1 cellular context compared by ENCODE assay signal in the genomic region with DNA sequence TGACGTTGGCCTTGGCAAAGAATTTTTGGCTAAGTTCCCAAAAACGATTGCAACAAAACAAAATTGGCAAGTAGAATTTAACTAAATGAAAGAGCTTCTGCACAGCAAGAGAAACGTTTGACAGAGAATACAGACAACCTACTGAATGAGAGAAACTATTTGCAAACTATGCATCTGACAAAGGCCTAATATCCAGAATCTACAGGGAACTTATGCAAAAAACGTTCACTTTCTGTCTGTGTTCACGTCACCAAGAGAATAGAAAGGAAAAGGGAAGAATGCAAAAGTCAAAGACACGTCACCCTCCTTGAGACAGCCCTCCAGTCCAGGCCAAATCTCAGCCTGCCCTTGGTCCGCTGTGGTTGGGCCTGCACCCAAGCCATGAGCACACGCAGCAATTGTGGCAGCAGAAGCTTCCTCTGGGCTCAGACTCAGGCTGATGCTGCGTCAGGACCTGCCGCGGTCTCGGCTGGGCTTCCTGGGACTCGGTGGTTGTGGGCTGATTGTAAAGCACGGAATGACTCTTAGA.
TF ChIP-seq lines count a peak whose summit lies in the region.
"Not testable (repeated sequence)": the region's sequence is repeated elsewhere in the genome, so short reads cannot be mapped to it uniquely, and the experiment has no call there.

No MANE protein-coding gene starts in this region.

TF ChIP-seq in K562, 482 proteins besides CTCF, POLR2A, EP300 and RAD21 (continued from another document):
- TF ChIP-seq, protein P1, sequence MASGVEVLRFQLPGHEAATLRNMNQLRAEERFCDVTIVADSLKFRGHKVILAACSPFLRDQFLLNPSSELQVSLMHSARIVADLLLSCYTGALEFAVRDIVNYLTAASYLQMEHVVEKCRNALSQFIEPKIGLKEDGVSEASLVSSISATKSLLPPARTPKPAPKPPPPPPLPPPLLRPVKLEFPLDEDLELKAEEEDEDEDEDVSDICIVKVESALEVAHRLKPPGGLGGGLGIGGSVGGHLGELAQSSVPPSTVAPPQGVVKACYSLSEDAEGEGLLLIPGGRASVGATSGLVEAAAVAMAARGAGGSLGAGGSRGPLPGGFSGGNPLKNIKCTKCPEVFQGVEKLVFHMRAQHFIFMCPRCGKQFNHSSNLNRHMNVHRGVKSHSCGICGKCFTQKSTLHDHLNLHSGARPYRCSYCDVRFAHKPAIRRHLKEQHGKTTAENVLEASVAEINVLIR (CRISPR knock-in tag; IDR thresholded peaks at IDR 0.05): peak; percentile 17; the same call in 1 of the 2 replicates
- TF ChIP-seq, protein P2, sequence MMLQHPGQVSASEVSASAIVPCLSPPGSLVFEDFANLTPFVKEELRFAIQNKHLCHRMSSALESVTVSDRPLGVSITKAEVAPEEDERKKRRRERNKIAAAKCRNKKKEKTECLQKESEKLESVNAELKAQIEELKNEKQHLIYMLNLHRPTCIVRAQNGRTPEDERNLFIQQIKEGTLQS (IDR thresholded peaks at IDR 0.05): peak; percentile 38; the same call in 1 of the 2 replicates
- TF ChIP-seq, protein P2 (CRISPR knock-in tag; conservative IDR thresholded peaks at IDR 0.05): not testable (repeated sequence)
- peak; percentile 78 for TF ChIP-seq KDM1A (IDR thresholded peaks at IDR 0.05)
- TF ChIP-seq ATF1 (CRISPR knock-in tag; IDR thresholded peaks at IDR 0.05): not testable (repeated sequence)
- TF ChIP-seq ATF1 (tag; IDR thresholded peaks at IDR 0.05): peak; percentile 85
